In genomic region chr6:133291671-133292070, GRCh38 we compare ENCODE assay signal across 21 cellular contexts. TPM values are rescaled to one million over a fixed set of nuclear protein-coding genes. Genes with fewer than 3 reads are reported as not detected.
DNase-seq lines count a peak whose midpoint lies in the region; ATAC-seq, FAIRE-seq and TF ChIP-seq lines count a peak whose summit lies in the region.
"Had no signal": no experiment of that assay in that cellular context is flagged by ENCODE, and none has a peak within 500 bp of the region (broad histone marks: within the 10 kb centered on the region; RNA-seq: fewer than 3 reads in every experiment).

No MANE protein-coding gene starts in this region.

- no peaks in the 10 kb centered on the region for H3K36me3 ChIP-seq in endothelial cell of umbilical vein (ENCODE audit: control insufficient read depth in 2 of 2, extremely low read depth in 1 of 2, insufficient read depth in 2 of 2, low read length in 2 of 2)
- H3K36me3 ChIP-seq: BLaER1 treated with 17β-estradiol and CSF1 and Interleukin-3, amounts not matched to agents 10 nM and 100 nM had no signal

- no peaks in the 10 kb centered on the region for H3K79me2 ChIP-seq in endothelial cell of umbilical vein (ENCODE audit: control insufficient read depth, insufficient read depth, low read length)

- DNase-seq in astrocyte of the spinal cord (ENCODE audit: low read depth, low spot score), result peak; percentile 17
- DNase-seq in endothelial cell of umbilical vein (ENCODE audit: low read depth, low spot score), result peak; percentile 43
- DNase-seq in mesothelial cell of epicardium (ENCODE audit: low spot score in 2 of 2, unreplicated experiment in 2 of 2), result no peak
- peak; percentile 58 for DNase-seq in stromal cell of bone marrow (ENCODE audit: low read depth)
- DNase-seq in superior temporal gyrus (ENCODE audit: extremely low spot score), result no peak
- DNase-seq in posterior cingulate gyrus, result no peak
- DNase-seq: Calu3; CD8-positive, alpha-beta T cell; GF-D8; HCEC 1CT; KBM-7; MV-4-11; NCI-H187 treated with DMSO at 0.1 percent for 48 hours; NCI-H2227 treated with DMSO at 0.1 percent for 48 hours; NCI-H524 treated with DMSO at 0.1 percent for 48 hours; PC-3; RPMI8226; SIG-M5 had no signal

- no peaks in the 10 kb centered on the region for H3K4me1 ChIP-seq in endothelial cell of umbilical vein (ENCODE audit: control insufficient read depth, extremely low read depth, insufficient read depth, low read length)

- peaks cover 2% of the 10 kb centered on the region for H4K20me1 ChIP-seq in endothelial cell of umbilical vein (replicated peaks; ENCODE audit: control insufficient read depth, extremely low read depth, insufficient read depth, low read length)
- H4K20me1 ChIP-seq: BLaER1 treated with 17β-estradiol and CSF1 and Interleukin-3, amounts not matched to agents 10 nM and 100 nM had no signal

- no peak overlapping the region for H3K4me3 Mint-ChIP-seq in mesothelial cell of epicardium
- H3K4me3 Mint-ChIP-seq: CD8-positive, alpha-beta T cell; GM23338 had no signal

- no peak for TF ChIP-seq POLR2A in endothelial cell of umbilical vein (IDR thresholded peaks at IDR 0.05; ENCODE audit: low read depth, low read length)

- no peak overlapping the region for H3K9ac ChIP-seq in endothelial cell of umbilical vein (replicated peaks; ENCODE audit: extremely low read depth, insufficient read depth, low read length)
- H3K9ac ChIP-seq: BLaER1 treated with 17β-estradiol and CSF1 and Interleukin-3, amounts not matched to agents 10 nM and 100 nM had no signal

- H3K9me1 ChIP-seq in endothelial cell of umbilical vein (replicated peaks; ENCODE audit: control insufficient read depth, extremely low read depth, insufficient read depth, low read length), result no peaks in the 10 kb centered on the region

- H3K36me3 Mint-ChIP-seq in mesothelial cell of epicardium, result peaks cover 7% of the 10 kb centered on the region
- H3K36me3 Mint-ChIP-seq: CD8-positive, alpha-beta T cell had no signal

- H3K27me3 ChIP-seq in endothelial cell of umbilical vein (ENCODE audit: control insufficient read depth in 2 of 2, insufficient read depth in 2 of 2, low read length in 2 of 2), result peaks cover 0 to 3% of the 10 kb centered on the region in 2 experiments
- H3K27me3 ChIP-seq: BLaER1 treated with 17β-estradiol and CSF1 and Interleukin-3, amounts not matched to agents 10 nM and 100 nM had no signal

- H2AFZ ChIP-seq in endothelial cell of umbilical vein (ENCODE audit: low read depth, low read length), result no peak overlapping the region
- H2AFZ ChIP-seq: GM23338 had no signal

- peak overlapping the region; percentile 74 for H3K27ac Mint-ChIP-seq in mesothelial cell of epicardium
- H3K27ac Mint-ChIP-seq: CD8-positive, alpha-beta T cell; GM23338 had no signal

- BruUV-seq in endothelial cell of umbilical vein (replicated peaks; lab: Mats Ljungman, UMichigan), result no TSS peak

- no peak for ATAC-seq in GM21526 (IDR thresholded peaks at IDR 0.05; ENCODE audit: low FRiP score, unreplicated experiment)
- ATAC-seq: CD8-positive, alpha-beta T cell; GM23338; PC-3 had no signal

- no peak for FAIRE-seq in endothelial cell of umbilical vein (lab: Jason Lieb, UNC)

- no peak overlapping the region for H3K4me2 ChIP-seq in endothelial cell of umbilical vein (ENCODE audit: insufficient read depth, low read length)
- H3K4me2 ChIP-seq: BLaER1 treated with 17β-estradiol and CSF1 and Interleukin-3, amounts not matched to agents 10 nM and 100 nM; GM23338 had no signal

- no peak for TF ChIP-seq CTCF in astrocyte of the spinal cord (IDR thresholded peaks at IDR 0.05; ENCODE audit: low read depth, low read length)
- TF ChIP-seq CTCF in endothelial cell of umbilical vein (IDR thresholded peaks at IDR 0.05; ENCODE audit: extremely low read depth in 1 of 2, insufficient read depth in 1 of 2, low read depth in 1 of 2, low read length in 2 of 2), result no peak
- TF ChIP-seq CTCF in mesothelial cell of epicardium (IDR thresholded peaks at IDR 0.05; ENCODE audit: unreplicated experiment), result no peak

- in situ Hi-C loops in astrocyte of the spinal cord (cut with HindIII; ENCODE audit: low sequenced_read_pairs), result no loop called here

- H3K4me1 Mint-ChIP-seq in mesothelial cell of epicardium, result peaks cover 23% of the 10 kb centered on the region
- H3K4me1 Mint-ChIP-seq: GM23338 had no signal

- dilution Hi-C loops in endothelial cell of umbilical vein (cut with MboI; ENCODE audit: extremely low pct_ligation_motif_present, low sequenced_read_pairs), result no loop called here

- no peak overlapping the region for H3K4me3 ChIP-seq in astrocyte of the spinal cord (ENCODE audit: low read depth, low read length)
- H3K4me3 ChIP-seq in endothelial cell of umbilical vein (replicated peaks in 1 of 3; ENCODE audit: insufficient read depth in 1 of 3, low read depth in 1 of 3, low read length in 3 of 3), result no peak overlapping the region
- H3K4me3 ChIP-seq: BLaER1 treated with 17β-estradiol and CSF1 and Interleukin-3, amounts not matched to agents 10 nM and 100 nM; GM23338 had no signal

- CTCF ChIA-PET in endothelial cell of umbilical vein (lab: Charles Lee), result interaction anchor here (0.9 kb wide), 1 partner anchor 14 kb away, joined by 3 read pairs; no protein-coding TSS in a partner anchor

- peaks cover 5% of the 10 kb centered on the region for H3K27me3 Mint-ChIP-seq in mesothelial cell of epicardium (ENCODE audit: low read depth)

- no peak overlapping the region for H3K27ac ChIP-seq in endothelial cell of umbilical vein (ENCODE audit: insufficient read depth, low read depth, low read length)
- H3K27ac ChIP-seq: BLaER1 treated with 17β-estradiol and CSF1 and Interleukin-3, amounts not matched to agents 10 nM and 100 nM had no signal

- intact Hi-C loops in endothelial cell of umbilical vein (cut with micrococcal nuclease), result no loop called here
- intact Hi-C loops in posterior cingulate gyrus (cut with DNase I), result no loop called here

- POLR2A ChIA-PET in endothelial cell of umbilical vein (lab: Charles Lee), result no interaction called here

- H3K9me3 ChIP-seq in endothelial cell of umbilical vein (replicated peaks; ENCODE audit: control insufficient read depth, insufficient read depth, low read length), result no peaks in the 10 kb centered on the region

- H3K9me3 Mint-ChIP-seq in mesothelial cell of epicardium, result peaks cover 18% of the 10 kb centered on the region
- H3K9me3 Mint-ChIP-seq: CD8-positive, alpha-beta T cell; GM23338 had no signal

TF ChIP-seq in endothelial cell of umbilical vein, 7 proteins besides CTCF, POLR2A, EP300 and RAD21:
- TF ChIP-seq POLR2AphosphoS5 (IDR thresholded peaks at IDR 0.05; ENCODE audit: insufficient read depth, low read depth, low read length), result no peak
- no peak for TF ChIP-seq JUN (IDR thresholded peaks at IDR 0.05; ENCODE audit: borderline replicate concordance, insufficient read depth, insufficient read length, low read depth)
- TF ChIP-seq MAX (IDR thresholded peaks at IDR 0.05; ENCODE audit: insufficient read depth, insufficient read length), result no peak
- no peak for TF ChIP-seq GATA2 (IDR thresholded peaks at IDR 0.05; ENCODE audit: insufficient read depth, insufficient read length, low read depth, low read length)

RNA-seq across cellular contexts. Expression of gene EYA4, which starts 50.5 kb away (rescaled TPM):
- total RNA-seq in endothelial cell of umbilical vein (not detected in 2 replicates), mesothelial cell of epicardium (21.4 to 23.1 TPM (median 21.5 TPM) in 3 replicates)
- polyA plus RNA-seq in endothelial cell of umbilical vein, result not detected in 2 replicates
- not detected in 2 replicates for polyA plus RNA-seq in endothelial cell of umbilical vein (2011; cell fraction: cytosol; rRNA removed)
- polyA plus RNA-seq in endothelial cell of umbilical vein (2011; cell fraction: nucleus; rRNA removed), result not detected in 2 replicates
- not detected in 2 replicates for polyA plus RNA-seq in endothelial cell of umbilical vein (2012)
- not detected in 2 replicates for polyA minus RNA-seq in endothelial cell of umbilical vein
- 68.5 TPM for polyA minus RNA-seq in endothelial cell of umbilical vein (2011; cell fraction: cytosol; rRNA and poly(A)+ RNA removed)
- 0.19 and 0.29 TPM in 2 replicates for polyA minus RNA-seq in endothelial cell of umbilical vein (2011; cell fraction: nucleus; rRNA and poly(A)+ RNA removed)
- total RNA-seq: CD8-positive, alpha-beta T cell had no signal

Comparison
In these comparisons a context has a peak if more than half of its experiments do, and no peak if none do; other contexts are left out.
1. DNase-seq: peak in astrocyte of the spinal cord (single experiment), endothelial cell of umbilical vein (single experiment) and stromal cell of bone marrow (single experiment); none in mesothelial cell of epicardium (0 of 2), superior temporal gyrus (single experiment) and posterior cingulate gyrus (0 of 10).
2. RNA of gene EYA4, which starts 50.5 kb away (total RNA-seq): 21.4 to 23.1 TPM in mesothelial cell of epicardium; not detected in endothelial cell of umbilical vein; every median in the first group is over 10 times any median in the second.